In genomic region chr1:100222428-100222827, GRCh38 we compare ENCODE assay signal across 37 cellular contexts. TPM values are rescaled to one million over a fixed set of nuclear protein-coding genes. Genes with fewer than 3 reads are reported as not detected.
DNase-seq lines count a peak whose midpoint lies in the region; ATAC-seq, FAIRE-seq and TF ChIP-seq lines count a peak whose summit lies in the region.
"Had no signal": no experiment of that assay in that cellular context is flagged by ENCODE, and none has a peak within 500 bp of the region (broad histone marks: within the 10 kb centered on the region; RNA-seq: fewer than 3 reads in every experiment).

No MANE protein-coding gene starts in this region.

- no peaks in the 10 kb centered on the region for H3K9me3 Mint-ChIP-seq in WTC11
- H3K9me3 Mint-ChIP-seq: CD4-positive, alpha-beta memory T cell; CD4-positive, alpha-beta T cell; CD4-positive, CD25-positive, alpha-beta regulatory T cell; CD8-positive, alpha-beta memory T cell; CD8-positive, alpha-beta T cell had no signal

- H3K4me2 ChIP-seq in K562 (ENCODE audit: insufficient read depth, low read length) (no peak overlapping the region), keratinocyte (ENCODE audit: control insufficient read depth, extremely low read depth, insufficient read depth, low read depth, low read length) (no peak overlapping the region)
- H3K4me2 ChIP-seq: A549; BLaER1; BLaER1 treated with 17β-estradiol and CSF1 and Interleukin-3, amounts not matched to agents 10 nM and 100 nM had no signal

- no peak for TF ChIP-seq EP300 in K562 (IDR thresholded peaks at IDR 0.05; ENCODE audit: low read length)
- TF ChIP-seq EP300 in upper lobe of left lung (IDR thresholded peaks at IDR 0.05): no peak

- H3K36me3 ChIP-seq in HEK293 (ENCODE audit: control insufficient read depth in 2 of 2, insufficient read depth in 1 of 2, low read length in 2 of 2) (peaks cover 0 to 27% of the 10 kb centered on the region in 2 experiments; a peak in 2 of 3 replicates), K562 (ENCODE audit: control insufficient read depth, insufficient read depth, low read length) (peaks cover 42% of the 10 kb centered on the region), keratinocyte (ENCODE audit: control insufficient read depth in 2 of 2, extremely low read depth in 1 of 2, insufficient read depth in 2 of 2, low read length in 2 of 2) (peaks cover 0 to 3% of the 10 kb centered on the region in 2 experiments), upper lobe of left lung (peaks cover 0 to 11% (median 0%) of the 10 kb centered on the region in 4 donors)
- H3K36me3 ChIP-seq: BE2C had no signal

- in situ Hi-C loops in K562 (cut with MboI): no loop called here

- TF ChIP-seq POLR2A in K562 (conservative IDR thresholded peaks at IDR 0.05) (no peak), upper lobe of left lung (IDR thresholded peaks at IDR 0.05) (no peak)

- DNase-seq in WTC11 (ENCODE audit: low spot score) (no peak), K562 (ENCODE audit: extremely low read depth in 1 of 4, low spot score in 3 of 4) (no peak), keratinocyte (ENCODE audit: low read depth, low spot score) (no peak), activated gamma-delta T cell treated with Interleukin-2 at 50 U/mL for 16 hours (no peak), upper lobe of left lung (no peak), HPDE6-E6E7 (ENCODE audit: extremely low spot score) (no peak)
- DNase-seq: 8988T; ACHN; AML-193; BE2C; C1 segment of cervical spinal cord; Caco-2; Calu3; CD4-positive, alpha-beta memory T cell; CD4-positive, alpha-beta T cell; CD8-positive, alpha-beta memory T cell; CD8-positive, alpha-beta T cell; COR-L47; DMS 273 treated with DMSO at 0.1 percent for 48 hours; DMS153; DMS53; DMS79; DMS79 treated with DMSO at 0.1 percent for 48 hours; DND-41; EL had no signal

- H3K27ac ChIP-seq in HEK293 (ENCODE audit: extremely low read depth, low read depth, low read length) (no peak overlapping the region), K562 (ENCODE audit: extremely low read depth, low read depth, low read length) (no peak overlapping the region), keratinocyte (ENCODE audit: control insufficient read depth, insufficient read depth, low read length) (no peak overlapping the region), upper lobe of left lung (no peak overlapping the region)
- H3K27ac ChIP-seq: 22Rv1; A549; BLaER1; BLaER1 treated with 17β-estradiol and CSF1 and Interleukin-3, amounts not matched to agents 10 nM and 100 nM; C4-2B had no signal

- no peak for TF ChIP-seq CTCF in HEK293 (tag by site-specific recombination; IDR thresholded peaks at IDR 0.05)
- TF ChIP-seq CTCF in WTC11 (IDR thresholded peaks at IDR 0.05): no peak
- no peak for TF ChIP-seq CTCF in K562 (IDR thresholded peaks at IDR 0.05 in 2 of 3, conservative IDR thresholded peaks at IDR 0.05 in 1 of 3; ENCODE audit: insufficient read depth in 2 of 3, low read depth in 1 of 3, low read length in 3 of 3)
- TF ChIP-seq CTCF in keratinocyte (optimal IDR thresholded peaks at IDR 0.05 in 1 of 3, IDR thresholded peaks at IDR 0.05 in 1 of 3, conservative IDR thresholded peaks at IDR 0.05 in 1 of 3; ENCODE audit: extremely low read depth in 1 of 3, insufficient read depth in 2 of 3, low read length in 3 of 3): no peak
- TF ChIP-seq CTCF in upper lobe of left lung (IDR thresholded peaks at IDR 0.05): no peak

- H3K4me3 ChIP-seq in HEK293 (ENCODE audit: low read depth, low read length): no peak overlapping the region
- H3K4me3 ChIP-seq in K562: no peak overlapping the region
- no peak overlapping the region for H3K4me3 ChIP-seq in keratinocyte (ENCODE audit: control insufficient read depth in 2 of 3, extremely low read depth in 1 of 3, insufficient read depth in 2 of 3, low read depth in 1 of 3, low read length in 3 of 3)
- H3K4me3 ChIP-seq in upper lobe of left lung: no peak overlapping the region
- H3K4me3 ChIP-seq: A549; BLaER1; BLaER1 treated with 17β-estradiol and CSF1 and Interleukin-3, amounts not matched to agents 10 nM and 100 nM had no signal

- H3K27me3 ChIP-seq in K562 (ENCODE audit: control insufficient read depth in 2 of 2, insufficient read depth in 2 of 2, low read length in 2 of 2) (no peaks in the 10 kb centered on the region), keratinocyte (ENCODE audit: control insufficient read depth, extremely low read depth, insufficient read depth, low read length) (no peaks in the 10 kb centered on the region), upper lobe of left lung (no peaks in the 10 kb centered on the region)
- H3K27me3 ChIP-seq: BE2C; BLaER1; BLaER1 treated with 17β-estradiol and CSF1 and Interleukin-3, amounts not matched to agents 10 nM and 100 nM had no signal

- no peaks in the 10 kb centered on the region for H3K27me3 Mint-ChIP-seq in WTC11 (ENCODE audit: low read depth)
- H3K27me3 Mint-ChIP-seq: B cell; CD4-positive, alpha-beta memory T cell; CD4-positive, alpha-beta T cell; CD4-positive, CD25-positive, alpha-beta regulatory T cell; CD8-positive, alpha-beta memory T cell had no signal

- H4K20me1 ChIP-seq in K562 (replicated peaks; ENCODE audit: control insufficient read depth, insufficient read depth, low read length): no peaks in the 10 kb centered on the region
- no peaks in the 10 kb centered on the region for H4K20me1 ChIP-seq in keratinocyte (ENCODE audit: control insufficient read depth, extremely low read depth, insufficient read depth, low read length)
- H4K20me1 ChIP-seq: BLaER1; BLaER1 treated with 17β-estradiol and CSF1 and Interleukin-3, amounts not matched to agents 10 nM and 100 nM had no signal

- H3K9ac ChIP-seq in K562 (ENCODE audit: insufficient read depth in 1 of 2, low read depth in 2 of 2, low read length in 2 of 2): no peak overlapping the region
- H3K9ac ChIP-seq in keratinocyte (ENCODE audit: control insufficient read depth, extremely low read depth, insufficient read depth, low read length): no peak overlapping the region
- H3K9ac ChIP-seq: BLaER1; BLaER1 treated with 17β-estradiol and CSF1 and Interleukin-3, amounts not matched to agents 10 nM and 100 nM had no signal

- ATAC-seq in WTC11 (no peak), K562 (no peak), upper lobe of left lung (ENCODE audit: low FRiP score in 2 of 2) (no peak), HG02571 (IDR thresholded peaks at IDR 0.05; ENCODE audit: unreplicated experiment) (no peak)
- ATAC-seq: A549; CD8-positive, alpha-beta T cell had no signal

- CTCF ChIA-PET in HEK293 (lab: Yijun Ruan, JAX) (interaction anchor here (1.0 to 1.1 kb wide), 2 partner anchors 233 to 237 kb away, joined by 3 read pairs; no protein-coding TSS in a partner anchor), WTC11 (lab: Charles Lee) (no interaction called here), K562 (lab: Yijun Ruan, JAX; ENCODE audit: low intra/inter-chr PET ratio) (interaction anchor here (0.6 kb wide), 1 partner anchor 852 kb away, joined by 4 read pairs; no protein-coding TSS in a partner anchor)

- dilution Hi-C loops in keratinocyte (cut with MboI; ENCODE audit: extremely low pct_ligation_motif_present, low sequenced_read_pairs): no loop called here

- no peak overlapping the region for H2AFZ ChIP-seq in K562 (ENCODE audit: low read depth, low read length)
- H2AFZ ChIP-seq in keratinocyte (ENCODE audit: control insufficient read depth, low read length): no peak overlapping the region

- no peak for FAIRE-seq in K562 (lab: Jason Lieb, UNC)
- peak; percentile 23 for FAIRE-seq in keratinocyte (lab: Jason Lieb, UNC)
- FAIRE-seq: A549, D721Med had no signal

- no peak overlapping the region for H3K4me3 Mint-ChIP-seq in WTC11
- H3K4me3 Mint-ChIP-seq: B cell; CD14-positive monocyte; CD4-positive, alpha-beta memory T cell; CD4-positive, alpha-beta T cell; CD4-positive, CD25-positive, alpha-beta regulatory T cell; CD8-positive, alpha-beta memory T cell; CD8-positive, alpha-beta T cell had no signal

- H3K27ac Mint-ChIP-seq in WTC11: peak overlapping the region; percentile 65; the same call in 1 of the 2 replicates
- H3K27ac Mint-ChIP-seq: B cell; CD4-positive, alpha-beta T cell; CD8-positive, alpha-beta T cell had no signal

- intact Hi-C loops in K562 (cut with micrococcal nuclease): no loop called here

- BruUV-seq in K562 (replicated peaks; lab: Mats Ljungman, UMichigan): no TSS peak

- no peaks in the 10 kb centered on the region for H3K4me1 Mint-ChIP-seq in WTC11
- H3K4me1 Mint-ChIP-seq: B cell had no signal

- no peaks in the 10 kb centered on the region for H3K4me1 ChIP-seq in HEK293 (ENCODE audit: control insufficient read depth, insufficient read depth, low read length)
- H3K4me1 ChIP-seq in K562 (replicated peaks in 1 of 2; ENCODE audit: control insufficient read depth in 2 of 2, insufficient read depth in 2 of 2, low read length in 2 of 2): no peaks in the 10 kb centered on the region
- no peaks in the 10 kb centered on the region for H3K4me1 ChIP-seq in keratinocyte (ENCODE audit: control insufficient read depth, extremely low read depth, insufficient read depth, low read length)
- no peaks in the 10 kb centered on the region for H3K4me1 ChIP-seq in upper lobe of left lung
- H3K4me1 ChIP-seq: A549; BE2C; BLaER1; BLaER1 treated with 17β-estradiol and CSF1 and Interleukin-3, amounts not matched to agents 10 nM and 100 nM; Caco-2 had no signal

- H3K79me2 ChIP-seq in K562 (ENCODE audit: control insufficient read depth, insufficient read depth, low read length): no peaks in the 10 kb centered on the region
- H3K79me2 ChIP-seq in keratinocyte (ENCODE audit: control insufficient read depth, insufficient read depth, low read length): no peaks in the 10 kb centered on the region

- POLR2A ChIA-PET in HEK293 (lab: Yijun Ruan, JAX) (no interaction called here), WTC11 (lab: Charles Lee) (interaction anchor here (0.7 kb wide), 1 partner anchor 131 kb away, joined by 3 read pairs; no protein-coding TSS in a partner anchor), K562 (lab: Yijun Ruan, JAX) (interaction anchor here (0.5 to 1.1 kb wide), 4 partner anchors 12 to 237 kb away, joined by 3 to 4 read pairs (median 4); no protein-coding TSS in a partner anchor)

- TF ChIP-seq RAD21 in K562 (CRISPR knock-in tag; conservative IDR thresholded peaks at IDR 0.05 in 1 of 2, IDR thresholded peaks at IDR 0.05 in 1 of 2): no peak

- H3K36me3 Mint-ChIP-seq in WTC11: peaks cover 8% of the 10 kb centered on the region

- H3K9me3 ChIP-seq in HEK293 (ENCODE audit: control insufficient read depth, insufficient read depth, low read depth, low read length) (no peaks in the 10 kb centered on the region), K562 (replicated peaks; ENCODE audit: control insufficient read depth, insufficient read depth, low read depth, low read length) (no peaks in the 10 kb centered on the region), keratinocyte (ENCODE audit: control insufficient read depth, low read depth, low read length) (no peaks in the 10 kb centered on the region), upper lobe of left lung (no peaks in the 10 kb centered on the region)
- H3K9me3 ChIP-seq: A549; BE2C; BLaER1; BLaER1 treated with 17β-estradiol and CSF1 and Interleukin-3, amounts not matched to agents 10 nM and 100 nM; Caco-2 had no signal

- H3K9me1 ChIP-seq in K562 (ENCODE audit: control insufficient read depth, insufficient read depth, low read length) (no peaks in the 10 kb centered on the region), keratinocyte (ENCODE audit: control insufficient read depth, extremely low read depth, insufficient read depth, low read length) (no peaks in the 10 kb centered on the region)

RNA-seq across cellular contexts. Expression of gene DBT, which starts 27.2 kb away (rescaled TPM):
- total RNA-seq in WTC11 (2021) (20.1 to 22.9 TPM (median 21.6 TPM) in 3 replicates), K562 (2014; rRNA removed) (3.1 and 3.6 TPM in 2 replicates), K562 (2014; rRNA removed; fragmentation: Illumina TruSeq; extraction: Trizol) (13.5 and 17.5 TPM in 2 replicates), K562 (2015; rRNA removed; fragmentation: Illumina TruSeq; extraction: Trizol) (7.0 and 7.3 TPM in 2 replicates), K562 (2021) (9.1 and 9.5 TPM in 2 replicates), upper lobe of left lung (10 to 100 TPM in 3 of 6 donors, 1 to 10 TPM in 3; 4.4 to 17.1 (median 9.8) TPM)
- 11.9 and 33.4 TPM in 2 replicates for total RNA-seq in K562 (2011; cell fraction: chromatin; rRNA removed; ENCODE audit: low replicate concordance)
- total RNA-seq in K562 (2011; cell fraction: nucleolus; rRNA removed): 5.0 and 6.2 TPM in 2 replicates
- total RNA-seq in K562 (2011; cell fraction: nucleoplasm; rRNA removed): 10.9 and 12.6 TPM in 2 replicates
- polyA plus RNA-seq in K562 (2011; rRNA removed) (10.9 and 12.1 TPM in 2 replicates), K562 (2014; fragmentation: Illumina TruSeq; extraction: Trizol) (6.1 and 7.7 TPM in 2 replicates), K562 (2014; fragmentation: Nextera tagmentation; extraction: Ambion mirVana) (1 to 10 TPM; 2.7 to 3.3 TPM), K562 (2014; rRNA removed) (4.1 and 5.0 TPM in 2 replicates), keratinocyte (7.4 to 16.3 TPM (median 11.3 TPM) in 3 replicates)
- 1.5 and 3.3 TPM in 2 replicates for polyA plus RNA-seq in K562 (2011; cell fraction: cytosol; rRNA removed)
- polyA plus RNA-seq in K562 (2011; cell fraction: nucleus; rRNA removed): 4.2 and 5.2 TPM in 2 replicates
- 4.4 and 8.1 TPM in 2 replicates for polyA plus RNA-seq in K562 (2012)
- 21.3 and 21.7 TPM in 2 replicates for polyA minus RNA-seq in K562 (2011; rRNA and poly(A)+ RNA removed)
- 2.6 and 4.8 TPM in 2 replicates for polyA minus RNA-seq in K562 (2011; cell fraction: cytosol; rRNA and poly(A)+ RNA removed)
- polyA minus RNA-seq in K562 (2011; cell fraction: nucleus; rRNA and poly(A)+ RNA removed): 7.1 and 16.7 TPM in 2 replicates
- 3.8 TPM for polyA plus RNA-seq in keratinocyte (2011; ENCODE audit: low read depth)
- polyA plus RNA-seq in keratinocyte (2011; cell fraction: cytosol; rRNA removed): 3.8 and 9.9 TPM in 2 replicates
- polyA plus RNA-seq in keratinocyte (2011; cell fraction: nucleus; rRNA removed): 8.0 and 10.4 TPM in 2 replicates
- 8.6 and 9.2 TPM in 2 replicates for polyA plus RNA-seq in keratinocyte (2012; ENCODE audit: low replicate concordance)
- 2.1 to 9.4 TPM (median 7.9 TPM) in 3 replicates for polyA minus RNA-seq in keratinocyte
- polyA minus RNA-seq in keratinocyte (2011; cell fraction: cytosol; rRNA and poly(A)+ RNA removed): 3.6 TPM
- 5.4 and 16.4 TPM in 2 replicates for polyA minus RNA-seq in keratinocyte (2011; cell fraction: nucleus; rRNA and poly(A)+ RNA removed)

RNA-seq across cellular contexts. Expression of gene RTCA, which starts 43.6 kb away (rescaled TPM):
- total RNA-seq in WTC11 (2021) (31.1 to 35.7 TPM (median 35.2 TPM) in 3 replicates), K562 (2014; rRNA removed) (45.8 and 47.8 TPM in 2 replicates), K562 (2014; rRNA removed; fragmentation: Illumina TruSeq; extraction: Trizol) (40.6 and 48.1 TPM in 2 replicates), K562 (2015; rRNA removed; fragmentation: Illumina TruSeq; extraction: Trizol) (38.5 and 43.3 TPM in 2 replicates), K562 (2021) (43.2 and 44.3 TPM in 2 replicates), upper lobe of left lung (10 to 100 TPM; 12.1 to 36.4 (median 30.3) TPM)
- total RNA-seq in K562 (2011; cell fraction: chromatin; rRNA removed; ENCODE audit: low replicate concordance): 46.7 and 59.6 TPM in 2 replicates
- 40.4 and 45.0 TPM in 2 replicates for total RNA-seq in K562 (2011; cell fraction: nucleolus; rRNA removed)
- 42.6 and 56.6 TPM in 2 replicates for total RNA-seq in K562 (2011; cell fraction: nucleoplasm; rRNA removed)
- polyA plus RNA-seq in K562 (2011; rRNA removed) (46.6 and 57.2 TPM in 2 replicates), K562 (2014; fragmentation: Illumina TruSeq; extraction: Trizol) (33.2 and 37.5 TPM in 2 replicates), K562 (2014; fragmentation: Nextera tagmentation; extraction: Ambion mirVana) (10 to 100 TPM; 11.6 to 13.1 TPM), K562 (2014; rRNA removed) (46.3 and 51.4 TPM in 2 replicates), keratinocyte (31.6 to 52.0 TPM (median 33.6 TPM) in 3 replicates)
- 15.5 and 28.2 TPM in 2 replicates for polyA plus RNA-seq in K562 (2011; cell fraction: cytosol; rRNA removed)
- 27.5 and 31.1 TPM in 2 replicates for polyA plus RNA-seq in K562 (2011; cell fraction: nucleus; rRNA removed)
- polyA plus RNA-seq in K562 (2012): 43.2 and 65.0 TPM in 2 replicates
- 46.3 and 59.5 TPM in 2 replicates for polyA minus RNA-seq in K562 (2011; rRNA and poly(A)+ RNA removed)
- polyA minus RNA-seq in K562 (2011; cell fraction: cytosol; rRNA and poly(A)+ RNA removed): 18.6 and 19.3 TPM in 2 replicates
- 37.7 and 58.6 TPM in 2 replicates for polyA minus RNA-seq in K562 (2011; cell fraction: nucleus; rRNA and poly(A)+ RNA removed)
- polyA plus RNA-seq in keratinocyte (2011; ENCODE audit: low read depth): 51.2 TPM
- polyA plus RNA-seq in keratinocyte (2011; cell fraction: cytosol; rRNA removed): 36.2 and 63.7 TPM in 2 replicates
- 38.1 and 43.1 TPM in 2 replicates for polyA plus RNA-seq in keratinocyte (2011; cell fraction: nucleus; rRNA removed)
- 30.6 and 38.5 TPM in 2 replicates for polyA plus RNA-seq in keratinocyte (2012; ENCODE audit: low replicate concordance)
- 10.6 to 27.4 TPM (median 17.4 TPM) in 3 replicates for polyA minus RNA-seq in keratinocyte
- 24.9 TPM for polyA minus RNA-seq in keratinocyte (2011; cell fraction: cytosol; rRNA and poly(A)+ RNA removed)
- polyA minus RNA-seq in keratinocyte (2011; cell fraction: nucleus; rRNA and poly(A)+ RNA removed): 20.7 and 25.4 TPM in 2 replicates

RNA-seq across cellular contexts. Expression of gene LRRC39, which starts 44.4 kb away (rescaled TPM):
- total RNA-seq in WTC11 (2021) (0.25 to 0.46 TPM (median 0.27 TPM) in 3 replicates), K562 (2014; rRNA removed) (1.1 and 1.3 TPM in 2 replicates), K562 (2014; rRNA removed; fragmentation: Illumina TruSeq; extraction: Trizol) (1.2 and 1.5 TPM in 2 replicates), K562 (2015; rRNA removed; fragmentation: Illumina TruSeq; extraction: Trizol) (1.2 and 1.4 TPM in 2 replicates), K562 (2021) (0.69 and 1.1 TPM in 2 replicates), upper lobe of left lung (1 to 10 TPM in 3 of 6 donors, under 1 TPM in 2, not detected in 1; 0.86 to 7.2 (median 2.8) TPM)
- 0.93 and 5.3 TPM in 2 replicates for total RNA-seq in K562 (2011; cell fraction: chromatin; rRNA removed; ENCODE audit: low replicate concordance)
- total RNA-seq in K562 (2011; cell fraction: nucleolus; rRNA removed): 0.50 and 0.79 TPM in 2 replicates
- 0.76 and 1.2 TPM in 2 replicates for total RNA-seq in K562 (2011; cell fraction: nucleoplasm; rRNA removed)
- polyA plus RNA-seq in K562 (2011; rRNA removed) (3.1 TPM in 2 replicates), K562 (2014; fragmentation: Illumina TruSeq; extraction: Trizol) (1.8 TPM in 2 replicates), K562 (2014; fragmentation: Nextera tagmentation; extraction: Ambion mirVana) (1 to 10 TPM in 1 of 2 experiments, under 1 TPM in 1; 1.00 to 1.1 TPM), K562 (2014; rRNA removed) (2.3 and 2.5 TPM in 2 replicates), keratinocyte (0.17 to 0.88 TPM (median 0.57 TPM) in 3 replicates)
- 0.10 and 0.59 TPM in 2 replicates for polyA plus RNA-seq in K562 (2011; cell fraction: cytosol; rRNA removed)
- 5.3 and 8.0 TPM in 2 replicates for polyA plus RNA-seq in K562 (2011; cell fraction: nucleus; rRNA removed)
- 0.70 and 1.7 TPM in 2 replicates for polyA plus RNA-seq in K562 (2012)
- 1.2 and 2.2 TPM in 2 replicates for polyA minus RNA-seq in K562 (2011; rRNA and poly(A)+ RNA removed)
- polyA minus RNA-seq in K562 (2011; cell fraction: cytosol; rRNA and poly(A)+ RNA removed): not detected in 2 replicates
- 0.40 and 1.1 TPM in 2 replicates for polyA minus RNA-seq in K562 (2011; cell fraction: nucleus; rRNA and poly(A)+ RNA removed)
- 2.0 TPM for polyA plus RNA-seq in keratinocyte (2011; ENCODE audit: low read depth)
- 0.19 TPM in 1 of 2 replicates, not detected in the other for polyA plus RNA-seq in keratinocyte (2011; cell fraction: cytosol; rRNA removed)
- polyA plus RNA-seq in keratinocyte (2011; cell fraction: nucleus; rRNA removed): 2.3 and 2.6 TPM in 2 replicates
- 0.10 and 1.3 TPM in 2 replicates for polyA plus RNA-seq in keratinocyte (2012; ENCODE audit: low replicate concordance)
- 0.67 TPM in 1 of 3 replicates, not detected in the others for polyA minus RNA-seq in keratinocyte
- not detected for polyA minus RNA-seq in keratinocyte (2011; cell fraction: cytosol; rRNA and poly(A)+ RNA removed)
- 0.78 TPM in 1 of 2 replicates, not detected in the other for polyA minus RNA-seq in keratinocyte (2011; cell fraction: nucleus; rRNA and poly(A)+ RNA removed)
- total RNA-seq: A172, Caco-2 had no signal
- polyA plus RNA-seq: CD4-positive, CD25-positive, alpha-beta regulatory T cell; CD8-positive, alpha-beta memory T cell had no signal
